ENCODE assay signal across 8 cellular contexts in the genomic region with DNA sequence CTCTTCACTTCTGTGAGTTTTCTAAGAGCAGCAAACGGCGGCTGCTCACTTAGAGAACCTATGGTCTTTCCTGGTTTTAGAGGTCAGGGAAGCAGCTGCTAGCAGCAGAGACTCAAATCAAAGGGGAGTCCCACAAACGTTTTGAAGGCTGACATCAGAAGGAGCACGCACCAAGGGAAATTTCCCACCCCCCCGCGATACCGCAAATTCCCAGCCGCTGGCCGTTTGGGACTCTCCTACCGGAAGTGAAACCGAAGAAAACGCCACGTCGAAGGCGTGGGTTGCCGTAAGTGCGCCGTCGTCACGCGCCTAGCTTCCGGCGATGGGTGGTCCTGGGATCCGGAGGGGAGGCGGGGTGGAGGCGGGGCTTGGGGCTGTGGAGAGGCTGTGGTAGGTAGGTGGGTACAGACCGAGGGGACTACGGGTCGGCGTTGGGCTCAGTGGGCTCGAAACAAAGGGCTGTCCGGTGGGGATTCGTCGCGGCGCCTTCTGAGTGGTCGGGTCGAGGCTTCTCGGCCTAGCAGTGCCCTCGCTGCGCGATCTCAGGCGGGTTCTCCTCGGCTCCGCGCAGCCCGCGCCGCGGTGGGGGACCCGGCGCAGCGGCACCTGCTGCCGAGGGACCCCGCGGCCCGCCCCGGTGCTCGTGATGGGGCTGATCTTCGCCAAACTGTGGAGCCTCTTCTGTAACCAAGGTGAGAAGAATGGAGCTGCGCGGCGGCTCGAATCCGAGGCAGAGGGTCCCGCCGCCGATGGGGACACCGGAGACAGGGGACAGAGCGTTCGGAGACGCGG. TPM values are rescaled to one million over a fixed set of nuclear protein-coding genes. Genes with fewer than 3 reads are reported as not detected.
DNase-seq lines count a peak whose midpoint lies in the region; ATAC-seq and TF ChIP-seq lines count a peak whose summit lies in the region.

A gene with protein sequence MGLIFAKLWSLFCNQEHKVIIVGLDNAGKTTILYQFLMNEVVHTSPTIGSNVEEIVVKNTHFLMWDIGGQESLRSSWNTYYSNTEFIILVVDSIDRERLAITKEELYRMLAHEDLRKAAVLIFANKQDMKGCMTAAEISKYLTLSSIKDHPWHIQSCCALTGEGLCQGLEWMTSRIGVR (plus strand): TSS at position 440 of the 792 bp plus-strand sequence. CDS start 207 bp downstream, at position 647.

- peak within 1 kb of the TSS; percentile 92 for H3K4me3 ChIP-seq in left ventricle myocardium inferior

- H3K27me3 ChIP-seq in left ventricle myocardium inferior (ENCODE audit: low read depth) = no peaks in the 10 kb centered on the region

- TF ChIP-seq CTCF in GM13976 (IDR thresholded peaks at IDR 0.05; ENCODE audit: borderline replicate concordance, control extremely low read depth, extremely low read depth, insufficient read depth, missing control alignments) (no peak), left ventricle myocardium inferior (IDR thresholded peaks at IDR 0.05; ENCODE audit: borderline replicate concordance) (no peak), progenitor cell of endocrine pancreas (IDR thresholded peaks at IDR 0.05; ENCODE audit: unreplicated experiment) (no peak)

- DNase-seq in GM13976 (ENCODE audit: low spot score) (peak; percentile 95), NCI-H146 (lab: John Stamatoyannopoulos, UW) (peak; percentile 100), amygdala (lab: John Stamatoyannopoulos, UW) (peak; percentile 71 to 98 (median 94)), left ventricle myocardium inferior (peak; percentile 99), progenitor cell of endocrine pancreas (ENCODE audit: low spot score, unreplicated experiment) (peak; percentile 90), ureter (ENCODE audit: low spot score) (peak; percentile 98)

- H3K36me3 ChIP-seq in left ventricle myocardium inferior = no peaks in the 10 kb centered on the region

- H3K9me3 Mint-ChIP-seq in T-helper 1 cell treated with Interleukin-12 subunit alpha and Interleukin-12 subunit beta and Interleukin-4 antibody, amounts not matched to agents 30 μg/mL and 1 μg/mL, for 36 hours = no peaks in the 10 kb centered on the region
- H3K9me3 Mint-ChIP-seq in progenitor cell of endocrine pancreas (ENCODE audit: low read depth) = no peaks in the 10 kb centered on the region

- ATAC-seq in HG02852 (IDR thresholded peaks at IDR 0.05; ENCODE audit: unreplicated experiment) = peak; percentile 85

- peak within 1 kb of the TSS; percentile 97 for H3K27ac ChIP-seq in left ventricle myocardium inferior (replicated peaks)

- peak within 1 kb of the TSS; percentile 97 for H3K27ac Mint-ChIP-seq in T-helper 1 cell treated with Interleukin-12 subunit alpha and Interleukin-12 subunit beta and Interleukin-4 antibody, amounts not matched to agents 30 μg/mL and 1 μg/mL, for 36 hours
- H3K27ac Mint-ChIP-seq in progenitor cell of endocrine pancreas = peak within 1 kb of the TSS; percentile 100

- H3K4me3 Mint-ChIP-seq in T-helper 1 cell treated with Interleukin-12 subunit alpha and Interleukin-12 subunit beta and Interleukin-4 antibody, amounts not matched to agents 30 μg/mL and 1 μg/mL, for 36 hours = peak within 1 kb of the TSS; percentile 98
- peak within 1 kb of the TSS; percentile 99 for H3K4me3 Mint-ChIP-seq in progenitor cell of endocrine pancreas (ENCODE audit: low read depth)

- H3K4me1 Mint-ChIP-seq in T-helper 1 cell treated with Interleukin-12 subunit alpha and Interleukin-12 subunit beta and Interleukin-4 antibody, amounts not matched to agents 30 μg/mL and 1 μg/mL, for 36 hours (ENCODE audit: low read depth) = peaks cover 34% of the 10 kb centered on the region
- peaks cover 26% of the 10 kb centered on the region for H3K4me1 Mint-ChIP-seq in progenitor cell of endocrine pancreas (ENCODE audit: low read depth)

- no peaks in the 10 kb centered on the region for H3K9me3 ChIP-seq in left ventricle myocardium inferior (replicated peaks)

- intact Hi-C loops in left ventricle myocardium inferior (cut with micrococcal nuclease) = no loop called here

- in situ Hi-C loops in GM13976 (cut with MboI; ENCODE audit: low sequenced_read_pairs, unreplicated experiment) = no loop called here

- no peaks in the 10 kb centered on the region for H3K27me3 Mint-ChIP-seq in T-helper 1 cell treated with Interleukin-12 subunit alpha and Interleukin-12 subunit beta and Interleukin-4 antibody, amounts not matched to agents 30 μg/mL and 1 μg/mL, for 36 hours (ENCODE audit: low read depth)
- no peaks in the 10 kb centered on the region for H3K27me3 Mint-ChIP-seq in progenitor cell of endocrine pancreas

- peaks cover 55% of the 10 kb centered on the region for H3K4me1 ChIP-seq in left ventricle myocardium inferior

- peaks cover 29% of the 10 kb centered on the region for H3K36me3 Mint-ChIP-seq in T-helper 1 cell treated with Interleukin-12 subunit alpha and Interleukin-12 subunit beta and Interleukin-4 antibody, amounts not matched to agents 30 μg/mL and 1 μg/mL, for 36 hours (ENCODE audit: low read depth)
- peaks cover 8% of the 10 kb centered on the region for H3K36me3 Mint-ChIP-seq in progenitor cell of endocrine pancreas (ENCODE audit: insufficient read depth)

RNA-seq across cellular contexts. Expression of the gene that starts here (rescaled TPM):
- 5.6 TPM for total RNA-seq in left ventricle myocardium inferior
- 52.7 and 54.2 TPM in 2 replicates for total RNA-seq in progenitor cell of endocrine pancreas
- total RNA-seq in ureter = 11.8 TPM

Comparison
In these comparisons a context has a peak if more than half of its experiments do, and no peak if none do; other contexts are left out.
1. Peak in every context shown above with its lines: DNase-seq, ATAC-seq, H3K4me3 ChIP-seq and H3K27ac ChIP-seq.